8 cellular contexts compared by ENCODE assay signal in the genomic region with DNA sequence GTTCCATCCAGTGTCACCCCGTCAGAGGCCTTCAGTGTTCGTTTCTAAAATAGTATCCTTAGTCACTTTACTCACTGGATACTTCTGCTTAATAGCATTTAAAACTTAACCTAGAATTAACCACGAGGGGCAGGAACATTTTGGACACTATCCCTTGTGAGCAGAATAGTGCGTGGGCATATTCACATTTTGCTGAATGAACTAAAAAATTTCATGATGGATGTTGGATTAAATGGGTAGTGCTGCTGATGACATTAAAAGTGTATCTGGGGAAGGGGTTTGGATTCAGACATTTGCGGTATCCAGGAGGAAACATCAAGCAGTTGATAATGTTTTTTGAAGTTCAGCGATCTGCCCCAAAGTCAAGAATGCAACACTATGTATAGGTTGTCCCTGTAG. TPM values are rescaled to one million over a fixed set of nuclear protein-coding genes. Genes with fewer than 3 reads are reported as not detected.
DNase-seq lines count a peak whose midpoint lies in the region; ATAC-seq, FAIRE-seq and TF ChIP-seq lines count a peak whose summit lies in the region.

No MANE protein-coding gene starts in this region.

- no peaks in the 10 kb centered on the region for H3K9me1 ChIP-seq in endothelial cell of umbilical vein (replicated peaks; ENCODE audit: control insufficient read depth, extremely low read depth, insufficient read depth, low read length)

- intact Hi-C loops in PC-3 (cut with micrococcal nuclease) = loop anchor here (1.0 to 2.0 kb wide), 3 partner anchors 53 to 254 kb away; a partner anchor contains a TSS
- intact Hi-C loops in endothelial cell of umbilical vein (cut with micrococcal nuclease) = loop anchor here (1.0 to 2.0 kb wide), 3 partner anchors 53 to 254 kb away; a partner anchor contains a TSS

- H3K27me3 ChIP-seq in DND-41 (ENCODE audit: insufficient read depth, low read length, poor library complexity) (no peaks in the 10 kb centered on the region), PC-3 (ENCODE audit: low read length) (no peaks in the 10 kb centered on the region), endothelial cell of umbilical vein (ENCODE audit: control insufficient read depth in 2 of 2, insufficient read depth in 2 of 2, low read length in 2 of 2) (no peaks in the 10 kb centered on the region), parathyroid adenoma (ENCODE audit: control insufficient read depth, insufficient read depth, low read length) (no peaks in the 10 kb centered on the region)

- TF ChIP-seq CTCF in DND-41 (IDR thresholded peaks at IDR 0.05; ENCODE audit: borderline replicate concordance, extremely low read depth, low read length, poor library complexity, severe bottlenecking) = no peak
- TF ChIP-seq CTCF in PC-3 (conservative IDR thresholded peaks at IDR 0.05; ENCODE audit: low read depth, low read length) = no peak
- no peak for TF ChIP-seq CTCF in endothelial cell of umbilical vein (IDR thresholded peaks at IDR 0.05; ENCODE audit: extremely low read depth in 1 of 2, insufficient read depth in 1 of 2, low read depth in 1 of 2, low read length in 2 of 2)
- TF ChIP-seq CTCF in parathyroid adenoma (IDR thresholded peaks at IDR 0.05) = no peak

- H3K4me2 ChIP-seq in DND-41 (ENCODE audit: insufficient read depth, low read length) = peak overlapping the region; percentile 78
- H3K4me2 ChIP-seq in PC-3 (ENCODE audit: low read length) = peak overlapping the region; percentile 98
- peak overlapping the region; percentile 64 for H3K4me2 ChIP-seq in endothelial cell of umbilical vein (ENCODE audit: insufficient read depth, low read length)
- H3K4me2 ChIP-seq in parathyroid adenoma (ENCODE audit: low read length) = peak overlapping the region; percentile 89

- H3K9me3 ChIP-seq in DND-41 (ENCODE audit: insufficient read depth, low read length, severe bottlenecking) (no peaks in the 10 kb centered on the region), PC-3 (ENCODE audit: low read length) (no peaks in the 10 kb centered on the region), endothelial cell of umbilical vein (replicated peaks; ENCODE audit: control insufficient read depth, insufficient read depth, low read length) (no peaks in the 10 kb centered on the region), parathyroid adenoma (ENCODE audit: control insufficient read depth, low read length) (no peaks in the 10 kb centered on the region)

- peaks cover 35% of the 10 kb centered on the region for H3K4me1 ChIP-seq in DND-41 (ENCODE audit: insufficient read depth, low read length)
- H3K4me1 ChIP-seq in PC-3 (ENCODE audit: insufficient read depth, low read length) = peaks cover 19% of the 10 kb centered on the region
- H3K4me1 ChIP-seq in endothelial cell of umbilical vein (ENCODE audit: control insufficient read depth, extremely low read depth, insufficient read depth, low read length) = peaks cover 19% of the 10 kb centered on the region
- no peaks in the 10 kb centered on the region for H3K4me1 ChIP-seq in parathyroid adenoma

- H3K4me3 ChIP-seq in DND-41 (ENCODE audit: low read depth in 1 of 2, low read length in 2 of 2) = peak overlapping the region; percentile 65 to 90; a peak in 3 of 4 replicates
- H3K4me3 ChIP-seq in PC-3 (ENCODE audit: low read length) = peak overlapping the region; percentile 85
- H3K4me3 ChIP-seq in endothelial cell of umbilical vein (replicated peaks in 1 of 3; ENCODE audit: insufficient read depth in 1 of 3, low read depth in 1 of 3, low read length in 3 of 3) = peak overlapping the region; percentile 12 to 79 (median 71)
- peak overlapping the region; percentile 90 for H3K4me3 ChIP-seq in parathyroid adenoma (ENCODE audit: low read depth, low read length)

- dilution Hi-C loops in endothelial cell of umbilical vein (cut with MboI; ENCODE audit: extremely low pct_ligation_motif_present, low sequenced_read_pairs) = no loop called here

- CTCF ChIA-PET in PC-3 (lab: Charles Lee) (no interaction called here), endothelial cell of umbilical vein (lab: Charles Lee) (interaction anchor here (1.1 to 2.0 kb wide), 2 partner anchors 108 to 296 kb away, joined by 3 to 11 read pairs; no protein-coding TSS in a partner anchor)

- POLR2A ChIA-PET in PC-3 (lab: Charles Lee; ENCODE audit: unreplicated experiment) = interaction anchor here (0.5 to 0.6 kb wide), 2 partner anchors 41 to 96 kb away, joined by 3 read pairs; no protein-coding TSS in a partner anchor
- POLR2A ChIA-PET in endothelial cell of umbilical vein (lab: Charles Lee) = interaction anchor here (1.0 kb wide), 1 partner anchor 37 kb away, joined by 4 read pairs; no protein-coding TSS in a partner anchor

- peaks cover 43% of the 10 kb centered on the region for H3K79me2 ChIP-seq in DND-41 (ENCODE audit: insufficient read depth, low read length)
- peaks cover 43% of the 10 kb centered on the region for H3K79me2 ChIP-seq in PC-3 (ENCODE audit: low read length)
- peaks cover 32% of the 10 kb centered on the region for H3K79me2 ChIP-seq in endothelial cell of umbilical vein (ENCODE audit: control insufficient read depth, insufficient read depth, low read length)
- H3K79me2 ChIP-seq in parathyroid adenoma = peaks cover 6% of the 10 kb centered on the region

- H3K9ac ChIP-seq in DND-41 (ENCODE audit: low read depth, low read length) = peak overlapping the region; percentile 70
- peak overlapping the region; percentile 97 for H3K9ac ChIP-seq in PC-3 (ENCODE audit: low read length)
- peak overlapping the region; percentile 85 for H3K9ac ChIP-seq in endothelial cell of umbilical vein (replicated peaks; ENCODE audit: extremely low read depth, insufficient read depth, low read length)
- no peak overlapping the region for H3K9ac ChIP-seq in parathyroid adenoma

- DNase-seq in DND-41 (no peak), PC-3 (peak; percentile 5), endothelial cell of umbilical vein (ENCODE audit: low read depth, low spot score) (no peak), KBM-7 (no peak), NCI-H1048 (lab: John Stamatoyannopoulos, UW) (no peak), NOMO-1 treated with DMSO at 0.1 percent for 48 hours (lab: John Stamatoyannopoulos, UW; ENCODE audit: unreplicated experiment) (no peak)

- H2AFZ ChIP-seq in DND-41 (ENCODE audit: low read depth, low read length) (peak overlapping the region; percentile 89), PC-3 (ENCODE audit: low read length) (peak overlapping the region; percentile 69), endothelial cell of umbilical vein (ENCODE audit: low read depth, low read length) (no peak overlapping the region), parathyroid adenoma (peak overlapping the region; percentile 92)

- H4K20me1 ChIP-seq in DND-41 (ENCODE audit: insufficient read depth, low read length) = 0 out of 2 replicates have a peak, but pooled peaks cover under 1% of the 10 kb centered on the region
- H4K20me1 ChIP-seq in PC-3 (ENCODE audit: low read length) = 0 out of 2 replicates have a peak, but pooled peaks cover 4% of the 10 kb centered on the region
- no peaks in the 10 kb centered on the region for H4K20me1 ChIP-seq in endothelial cell of umbilical vein (replicated peaks; ENCODE audit: control insufficient read depth, extremely low read depth, insufficient read depth, low read length)

- in situ Hi-C loops in KBM-7 (cut with MboI; ENCODE audit: low pct_unique_long_range_greater_than_20kb, low sequenced_read_pairs) = no loop called here

- no peak for FAIRE-seq in endothelial cell of umbilical vein (lab: Jason Lieb, UNC)

- no peak for TF ChIP-seq POLR2A in endothelial cell of umbilical vein (IDR thresholded peaks at IDR 0.05; ENCODE audit: low read depth, low read length)

- H3K27ac ChIP-seq in DND-41 (ENCODE audit: low read length) (peak overlapping the region; percentile 89), PC-3 (ENCODE audit: low read length) (peak overlapping the region; percentile 88), endothelial cell of umbilical vein (ENCODE audit: insufficient read depth, low read depth, low read length) (peak overlapping the region; percentile 44), parathyroid adenoma (peak overlapping the region; percentile 92)

- H3K9me2 ChIP-seq in PC-3 (replicated peaks; ENCODE audit: low read length) = no peaks in the 10 kb centered on the region

- ATAC-seq in DND-41 (ENCODE audit: insufficient read depth, low read depth) (no peak), PC-3 (peak; percentile 1), GM21390 (IDR thresholded peaks at IDR 0.05; ENCODE audit: unreplicated experiment) (no peak)

- H3F3A ChIP-seq in PC-3 (ENCODE audit: low read length, unreplicated experiment) = peaks cover 4% of the 10 kb centered on the region

- BruUV-seq in PC-3 (replicated peaks; lab: Mats Ljungman, UMichigan) = no TSS peak
- BruUV-seq in endothelial cell of umbilical vein (replicated peaks; lab: Mats Ljungman, UMichigan) = no TSS peak

- H3K36me3 ChIP-seq in DND-41 (ENCODE audit: insufficient read depth, low read length) = peaks cover 45% of the 10 kb centered on the region
- peaks cover 28% of the 10 kb centered on the region; the same call in 1 of the 2 replicates for H3K36me3 ChIP-seq in PC-3 (ENCODE audit: low read depth, low read length)
- peaks cover 7 to 9% of the 10 kb centered on the region in 2 experiments for H3K36me3 ChIP-seq in endothelial cell of umbilical vein (ENCODE audit: control insufficient read depth in 2 of 2, extremely low read depth in 1 of 2, insufficient read depth in 2 of 2, low read length in 2 of 2)
- H3K36me3 ChIP-seq in parathyroid adenoma (ENCODE audit: control insufficient read depth, insufficient read depth, low read length) = no peaks in the 10 kb centered on the region

TF ChIP-seq in endothelial cell of umbilical vein, 7 proteins besides CTCF, POLR2A, EP300 and RAD21 (continues in another document):
- TF ChIP-seq EZH2 (IDR thresholded peaks at IDR 0.05; ENCODE audit: borderline replicate concordance, low read depth, low read length, severe bottlenecking) = no peak

RNA-seq across cellular contexts. Expression of a gene that starts 0.8 kb away (rescaled TPM):
- total RNA-seq in PC-3 (2014; rRNA removed) (48.7 and 55.9 TPM in 2 replicates), endothelial cell of umbilical vein (54.9 and 57.6 TPM in 2 replicates)
- 32.0 and 33.6 TPM in 2 replicates for polyA plus RNA-seq in endothelial cell of umbilical vein
- 24.8 and 32.2 TPM in 2 replicates for polyA plus RNA-seq in endothelial cell of umbilical vein (2011; cell fraction: cytosol; rRNA removed)
- 64.4 and 66.9 TPM in 2 replicates for polyA plus RNA-seq in endothelial cell of umbilical vein (2011; cell fraction: nucleus; rRNA removed)
- polyA plus RNA-seq in endothelial cell of umbilical vein (2012) = 37.2 and 46.0 TPM in 2 replicates
- polyA minus RNA-seq in endothelial cell of umbilical vein = 56.2 and 58.4 TPM in 2 replicates
- 72.7 TPM for polyA minus RNA-seq in endothelial cell of umbilical vein (2011; cell fraction: cytosol; rRNA and poly(A)+ RNA removed)
- polyA minus RNA-seq in endothelial cell of umbilical vein (2011; cell fraction: nucleus; rRNA and poly(A)+ RNA removed) = 38.5 and 49.7 TPM in 2 replicates

RNA-seq across cellular contexts. Expression of a gene that starts 53.1 kb away (rescaled TPM):
- total RNA-seq in PC-3 (2014; rRNA removed) = 224 and 258 TPM in 2 replicates
- total RNA-seq in endothelial cell of umbilical vein = 240 and 279 TPM in 2 replicates
- 118 and 138 TPM in 2 replicates for polyA plus RNA-seq in endothelial cell of umbilical vein
- polyA plus RNA-seq in endothelial cell of umbilical vein (2011; cell fraction: cytosol; rRNA removed) = 127 and 137 TPM in 2 replicates
- polyA plus RNA-seq in endothelial cell of umbilical vein (2011; cell fraction: nucleus; rRNA removed) = 142 and 143 TPM in 2 replicates
- 150 and 208 TPM in 2 replicates for polyA plus RNA-seq in endothelial cell of umbilical vein (2012)
- polyA minus RNA-seq in endothelial cell of umbilical vein = 354 and 411 TPM in 2 replicates
- 216 TPM for polyA minus RNA-seq in endothelial cell of umbilical vein (2011; cell fraction: cytosol; rRNA and poly(A)+ RNA removed)
- 185 and 228 TPM in 2 replicates for polyA minus RNA-seq in endothelial cell of umbilical vein (2011; cell fraction: nucleus; rRNA and poly(A)+ RNA removed)
